ENCODE assay signal across 17 cellular contexts in genomic region chr9:24464321-24464951, GRCh38.
A peak's percentile ranks its signal among the peaks of the same experiment; 100 is the strongest.
DNase-seq lines count a peak whose midpoint lies in the region; ATAC-seq and TF ChIP-seq lines count a peak whose summit lies in the region.
"Had no signal": no experiment of that assay in that cellular context is flagged by ENCODE, and none has a peak within 500 bp of the region (broad histone marks: within the 10 kb centered on the region; RNA-seq: fewer than 3 reads in every experiment).

No MANE protein-coding gene starts in this region.

- peak; percentile 65 for DNase-seq in A172 (ENCODE audit: low spot score)
- DNase-seq in brain microvascular endothelial cell, result peak; percentile 4
- peak; percentile 16 for DNase-seq in iris pigment epithelial cell (ENCODE audit: low read depth)
- DNase-seq in adrenal gland, result no peak
- no peak for DNase-seq in NCI-H774 (lab: John Stamatoyannopoulos, UW)
- DNase-seq in HCEC 1CT, result no peak
- DNase-seq: activated T-cell treated with anti-CD3 and anti-CD28 coated beads, Interleukin-2, amount 50 U/mL, for 4 hours; dorsolateral prefrontal cortex; foreskin melanocyte; mucosa of descending colon; NCI-H1417 treated with DMSO at 0.1 percent for 48 hours; NCI-H510A; Right ventricle myocardium superior; stimulated activated CD4-positive, alpha-beta T cell treated with anti-CD3 and anti-CD28 coated beads, Interleukin-15, amount 100 ng/mL, for 24 hours; T1000 had no signal

- H3K27me3 ChIP-seq in HUES6 (ENCODE audit: control insufficient read depth, insufficient read depth, low read length) (no peaks in the 10 kb centered on the region), brain microvascular endothelial cell (replicated peaks) (no peaks in the 10 kb centered on the region), adrenal gland (no peaks in the 10 kb centered on the region)

- intact Hi-C loops in adrenal gland (cut with DNase I), result no loop called here

- no peaks in the 10 kb centered on the region for H3K9me3 ChIP-seq in HUES6 (ENCODE audit: control insufficient read depth, insufficient read depth, low read depth, low read length)
- H3K9me3 ChIP-seq in adrenal gland (replicated peaks in 1 of 3), result no peaks in the 10 kb centered on the region
- H3K9me3 ChIP-seq: mucosa of descending colon had no signal

- in situ Hi-C loops in brain microvascular endothelial cell (cut with HindIII; ENCODE audit: low pct_ligation_motif_present, low sequenced_read_pairs), result no loop called here

- H3K36me3 ChIP-seq in HUES6 (ENCODE audit: control insufficient read depth, insufficient read depth, low read length), result no peaks in the 10 kb centered on the region
- no peaks in the 10 kb centered on the region for H3K36me3 ChIP-seq in brain microvascular endothelial cell (replicated peaks)
- no peaks in the 10 kb centered on the region for H3K36me3 ChIP-seq in adrenal gland (replicated peaks in 1 of 2)

- ATAC-seq in HG03097 (IDR thresholded peaks at IDR 0.05; ENCODE audit: low FRiP score, unreplicated experiment), result no peak
- ATAC-seq: activated T-cell treated with anti-CD3 and anti-CD28 coated beads, Interleukin-2, amount 50 U/mL, for 4 hours; mucosa of descending colon had no signal

- no peak for TF ChIP-seq POLR2A in adrenal gland (IDR thresholded peaks at IDR 0.05)

- H3K4me3 ChIP-seq in HUES6 (ENCODE audit: low read depth, low read length) (no peak overlapping the region), brain microvascular endothelial cell (ENCODE audit: low read depth, low read length) (no peak overlapping the region), adrenal gland (no peak overlapping the region)
- H3K4me3 ChIP-seq: dorsolateral prefrontal cortex, mucosa of descending colon had no signal

- TF ChIP-seq CTCF in brain microvascular endothelial cell (IDR thresholded peaks at IDR 0.05; ENCODE audit: low read depth, low read length, missing control alignments), result no peak
- TF ChIP-seq CTCF in adrenal gland (IDR thresholded peaks at IDR 0.05), result no peak

- H3K9ac ChIP-seq in HUES6 (ENCODE audit: low read length), result no peak overlapping the region

- 37 to 56% (median 48%) methylated on average over 2 of the region's 2 CpGs for WGBS in adrenal gland, 4 donors

- H3K4me1 ChIP-seq in HUES6 (ENCODE audit: control insufficient read depth, insufficient read depth, low read length) (peaks cover 9% of the 10 kb centered on the region), adrenal gland (replicated peaks in 1 of 2) (no peaks in the 10 kb centered on the region)

- H3K27ac ChIP-seq in HUES6 (ENCODE audit: low read depth, low read length) (peak overlapping the region; percentile 34; the same call in 1 of the 2 replicates), brain microvascular endothelial cell (no peak overlapping the region), adrenal gland (no peak overlapping the region)
- H3K27ac ChIP-seq: dorsolateral prefrontal cortex had no signal

Comparison
In these comparisons a context has a peak if more than half of its experiments do, and no peak if none do; other contexts are left out.
1. DNase-seq: peak in A172 (single experiment), brain microvascular endothelial cell (single experiment) and iris pigment epithelial cell (single experiment); none in adrenal gland (0 of 7), NCI-H774 (single experiment) and HCEC 1CT (single experiment).